Comparison of ENCODE assay signal across 1 cellular context in the genomic region with DNA sequence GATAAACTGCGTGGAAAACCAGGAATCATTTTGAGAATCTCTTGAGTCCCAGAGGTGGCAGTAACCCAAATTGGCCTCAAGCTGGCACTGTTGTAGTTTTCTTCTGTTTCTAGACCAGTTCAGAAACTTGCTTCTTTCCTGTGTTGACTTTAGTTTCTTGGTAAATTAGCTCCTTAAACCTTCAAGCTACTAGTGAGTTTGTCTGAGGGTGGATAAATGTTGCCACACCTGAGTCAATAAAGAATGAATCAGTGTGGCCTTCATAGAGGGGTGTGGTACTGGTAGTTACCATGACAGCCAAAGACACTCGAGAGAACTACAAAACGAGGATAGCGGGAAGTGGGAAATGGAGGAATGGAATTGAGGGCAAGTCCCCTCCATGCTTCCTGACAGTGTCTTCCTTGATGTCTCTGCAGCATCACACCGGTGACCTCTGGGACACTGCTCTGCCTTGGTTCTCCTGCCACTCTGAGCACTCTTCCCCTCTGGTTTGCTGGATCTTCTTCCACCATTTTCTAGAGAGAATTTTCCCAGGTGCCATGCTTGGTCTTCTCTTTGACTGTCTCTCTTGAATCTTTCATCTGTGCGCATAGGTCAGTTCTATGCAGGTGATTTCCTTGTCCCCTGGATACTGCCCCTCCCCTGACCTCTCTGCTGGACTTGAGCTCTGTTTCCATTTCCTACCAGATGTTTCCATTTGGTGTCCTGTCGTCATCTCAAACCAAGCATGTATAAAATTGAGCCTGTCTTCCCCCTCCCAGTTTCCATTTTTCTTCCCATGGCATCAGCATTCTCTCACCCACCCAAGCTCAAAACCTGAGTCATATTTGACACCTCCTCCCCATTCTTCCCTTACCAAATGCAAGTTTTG.
TF ChIP-seq lines count a peak whose summit lies in the region.

No MANE protein-coding gene starts in this region.

TF ChIP-seq in liver, 16 proteins besides CTCF, POLR2A, EP300 and RAD21 (continued from another document):
- TF ChIP-seq, protein P1, sequence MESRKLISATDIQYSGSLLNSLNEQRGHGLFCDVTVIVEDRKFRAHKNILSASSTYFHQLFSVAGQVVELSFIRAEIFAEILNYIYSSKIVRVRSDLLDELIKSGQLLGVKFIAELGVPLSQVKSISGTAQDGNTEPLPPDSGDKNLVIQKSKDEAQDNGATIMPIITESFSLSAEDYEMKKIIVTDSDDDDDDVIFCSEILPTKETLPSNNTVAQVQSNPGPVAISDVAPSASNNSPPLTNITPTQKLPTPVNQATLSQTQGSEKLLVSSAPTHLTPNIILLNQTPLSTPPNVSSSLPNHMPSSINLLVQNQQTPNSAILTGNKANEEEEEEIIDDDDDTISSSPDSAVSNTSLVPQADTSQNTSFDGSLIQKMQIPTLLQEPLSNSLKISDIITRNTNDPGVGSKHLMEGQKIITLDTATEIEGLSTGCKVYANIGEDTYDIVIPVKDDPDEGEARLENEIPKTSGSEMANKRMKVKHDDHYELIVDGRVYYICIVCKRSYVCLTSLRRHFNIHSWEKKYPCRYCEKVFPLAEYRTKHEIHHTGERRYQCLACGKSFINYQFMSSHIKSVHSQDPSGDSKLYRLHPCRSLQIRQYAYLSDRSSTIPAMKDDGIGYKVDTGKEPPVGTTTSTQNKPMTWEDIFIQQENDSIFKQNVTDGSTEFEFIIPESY (IDR thresholded peaks at IDR 0.05), result no peak
